Comparison of ENCODE assay signal across 12 cellular contexts in genomic region chr16:4327386-4327781, GRCh38. TPM values are rescaled to one million over a fixed set of nuclear protein-coding genes. Genes with fewer than 3 reads are reported as not detected.
A peak's percentile ranks its signal among the peaks of the same experiment; 100 is the strongest.
DNase-seq lines count a peak whose midpoint lies in the region; ATAC-seq, FAIRE-seq and TF ChIP-seq lines count a peak whose summit lies in the region.
"Had no signal": no experiment of that assay in that cellular context is flagged by ENCODE, and none has a peak within 500 bp of the region (broad histone marks: within the 10 kb centered on the region; RNA-seq: fewer than 3 reads in every experiment).

No MANE protein-coding gene starts in this region.

- H3K27me3 Mint-ChIP-seq in stimulated activated memory B cell treated with anti-CD40 and anti-IgM and Interleukin-4, amounts not matched to agents 10 μg/mL and 1 μg/mL and 100 μg/mL, for 72 hours, result peaks cover 20% of the 10 kb centered on the region
- H3K27me3 Mint-ChIP-seq: activated CD4-positive, alpha-beta memory T cell treated with anti-CD3 and anti-CD28 coated beads for 36 hours; stimulated activated naive CD8-positive, alpha-beta T cell treated with anti-CD3 and anti-CD28 coated beads, Interleukin-15, Interleukin-2, amounts not matched to agents 100 ng/mL and 50 ng/mL, for 24 hours had no signal

- peaks cover 7% of the 10 kb centered on the region for H3K4me1 ChIP-seq in GM12878 (ENCODE audit: control insufficient read depth, insufficient read depth, low read length)

- no TSS peak for BruUV-seq in GM12878 (replicated peaks; lab: Mats Ljungman, UMichigan)

- H3K9ac ChIP-seq in GM12878 (ENCODE audit: control insufficient read depth, insufficient read depth, low read length), result no peak overlapping the region

- intact Hi-C loops in GM12878 (cut with micrococcal nuclease; ENCODE audit: unreplicated experiment), result loop anchor here (5.0 kb wide), 1 partner anchor 55 kb away; the partner anchor contains the start of gene TFAP4

- H3K27ac Mint-ChIP-seq in stimulated activated memory B cell treated with anti-CD40 and anti-IgM and Interleukin-4, amounts not matched to agents 10 μg/mL and 1 μg/mL and 100 μg/mL, for 72 hours, result no peak overlapping the region
- H3K27ac Mint-ChIP-seq: activated CD4-positive, alpha-beta memory T cell treated with anti-CD3 and anti-CD28 coated beads for 36 hours; stimulated activated naive CD8-positive, alpha-beta T cell treated with anti-CD3 and anti-CD28 coated beads, Interleukin-15, Interleukin-2, amounts not matched to agents 100 ng/mL and 50 ng/mL, for 24 hours had no signal

- no peak for TF ChIP-seq EP300 in GM12878 (IDR thresholded peaks at IDR 0.05; ENCODE audit: borderline replicate concordance in 1 of 2, control insufficient read depth in 1 of 2, low read depth in 2 of 2, low read length in 2 of 2)

- CTCF ChIA-PET in GM12878 (lab: Yijun Ruan, JAX), result interaction anchor here (0.6 to 12.1 kb wide), 12 partner anchors 10 to 82 kb away, joined by 3 to 145 read pairs (median 4); partner anchors contain the start of gene PAM16

- no peaks in the 10 kb centered on the region for H4K20me1 ChIP-seq in GM12878 (ENCODE audit: control insufficient read depth, insufficient read depth)

- TF ChIP-seq POLR2A in GM12878 (IDR thresholded peaks at IDR 0.05; ENCODE audit: low read depth, low read length), result no peak

- no peaks in the 10 kb centered on the region for H3K9me3 ChIP-seq in GM12878 (replicated peaks; ENCODE audit: control insufficient read depth, insufficient read depth, low read length)
- H3K9me3 ChIP-seq: mucosa of descending colon had no signal

- H3K9me3 Mint-ChIP-seq in stimulated activated memory B cell treated with anti-CD40 and anti-IgM and Interleukin-4, amounts not matched to agents 10 μg/mL and 1 μg/mL and 100 μg/mL, for 72 hours, result no peaks in the 10 kb centered on the region
- H3K9me3 Mint-ChIP-seq: activated CD4-positive, alpha-beta memory T cell treated with anti-CD3 and anti-CD28 coated beads for 36 hours; stimulated activated naive CD8-positive, alpha-beta T cell treated with anti-CD3 and anti-CD28 coated beads, Interleukin-15, Interleukin-2, amounts not matched to agents 100 ng/mL and 50 ng/mL, for 24 hours had no signal

- WGBS in GM12878 (ENCODE audit: insufficient coverage, insufficient replicate concordance, low lambda C conversion rate, missing lambda C conversion rate), result 38% methylated on average over 10 of the region's 33 CpGs

- H3K4me3 Mint-ChIP-seq in stimulated activated memory B cell treated with anti-CD40 and anti-IgM and Interleukin-4, amounts not matched to agents 10 μg/mL and 1 μg/mL and 100 μg/mL, for 72 hours, result no peak overlapping the region
- H3K4me3 Mint-ChIP-seq: stimulated activated naive CD8-positive, alpha-beta T cell treated with anti-CD3 and anti-CD28 coated beads, Interleukin-15, Interleukin-2, amounts not matched to agents 100 ng/mL and 50 ng/mL, for 24 hours had no signal

- H3K4me1 Mint-ChIP-seq in stimulated activated memory B cell treated with anti-CD40 and anti-IgM and Interleukin-4, amounts not matched to agents 10 μg/mL and 1 μg/mL and 100 μg/mL, for 72 hours, result peaks cover 26% of the 10 kb centered on the region

- no peak for TF ChIP-seq RAD21 in GM12878 (IDR thresholded peaks at IDR 0.05; ENCODE audit: insufficient read depth, low read depth, low read length)

- no peak overlapping the region for H3K27ac ChIP-seq in GM12878 (ENCODE audit: control insufficient read depth, insufficient read depth)

- H3K27me3 ChIP-seq in H7 (ENCODE audit: control insufficient read depth, insufficient read depth, low read length), result no peaks in the 10 kb centered on the region
- H3K27me3 ChIP-seq in GM12878 (replicated peaks in 1 of 2; ENCODE audit: control insufficient read depth in 2 of 2, insufficient read depth in 2 of 2, low read length in 1 of 2), result no peaks in the 10 kb centered on the region

- SMC1A ChIA-PET in GM12878 (lab: Charles Lee; ENCODE audit: uncharacterized antibody, unreplicated experiment), result interaction anchor here (1.0 to 5.7 kb wide), 4 partner anchors 18 to 41 kb away, joined by 4 to 62 read pairs (median 4); no protein-coding TSS in a partner anchor

- RAD21 ChIA-PET in GM12878 (lab: Charles Lee; ENCODE audit: unreplicated experiment), result interaction anchor here (2.7 to 5.6 kb wide), 2 partner anchors 18 to 38 kb away, joined by 16 to 68 read pairs; no protein-coding TSS in a partner anchor

- DNase-seq in H7, result peak; percentile 89
- DNase-seq in GM12878 (ENCODE audit: low read depth, low spot score), result no peak
- peak; percentile 64 for DNase-seq in iPS-NIHi11 (ENCODE audit: low spot score)
- no peak for DNase-seq in NCI-H82 (lab: John Stamatoyannopoulos, UW)
- no peak for DNase-seq in NCI-H2171 treated with DMSO at 0.1 percent for 48 hours (lab: John Stamatoyannopoulos, UW)
- DNase-seq in HTR-8/SVneo (ENCODE audit: insufficient read length, low spot score), result no peak

- H3K4me2 ChIP-seq in GM12878 (ENCODE audit: control insufficient read depth, insufficient read depth), result peak overlapping the region; percentile 42; the same call in 1 of the 2 replicates

- no peak for FAIRE-seq in GM12878 (lab: Jason Lieb, UNC)
- no peak for FAIRE-seq in HTR-8/SVneo (lab: Jason Lieb, UNC)
- FAIRE-seq: D721Med had no signal

- H3K79me2 ChIP-seq in GM12878 (ENCODE audit: control insufficient read depth, insufficient read depth, low read length), result no peaks in the 10 kb centered on the region

- no peaks in the 10 kb centered on the region for H3K36me3 Mint-ChIP-seq in stimulated activated memory B cell treated with anti-CD40 and anti-IgM and Interleukin-4, amounts not matched to agents 10 μg/mL and 1 μg/mL and 100 μg/mL, for 72 hours
- H3K36me3 Mint-ChIP-seq: activated CD4-positive, alpha-beta memory T cell treated with anti-CD3 and anti-CD28 coated beads for 36 hours had no signal

- in situ Hi-C loops in GM12878 (cut with MboI), result no loop called here

- H3K4me3 ChIP-seq in H7 (ENCODE audit: insufficient read depth, low read depth, low read length) (peak overlapping the region; percentile 57), GM12878 (no peak overlapping the region)
- H3K4me3 ChIP-seq: mucosa of descending colon had no signal

- no peaks in the 10 kb centered on the region for H3K36me3 ChIP-seq in H7 (replicated peaks; ENCODE audit: control insufficient read depth, insufficient read depth, low read length)
- no peaks in the 10 kb centered on the region for H3K36me3 ChIP-seq in GM12878 (ENCODE audit: control insufficient read depth in 2 of 2, insufficient read depth in 2 of 2, low read length in 1 of 2)

- TF ChIP-seq CTCF in GM12878 (IDR thresholded peaks at IDR 0.05 in 2 of 3, conservative IDR thresholded peaks at IDR 0.05 in 1 of 3; ENCODE audit: control insufficient read depth in 2 of 3, extremely low read depth in 1 of 3, insufficient read depth in 1 of 3, low read depth in 3 of 3, low read length in 3 of 3), result no peak

- ATAC-seq in GM12878, result peak; percentile 6; the same call in 1 of the 3 replicates
- peak; percentile 2 for ATAC-seq in stimulated activated memory B cell treated with anti-CD40 and anti-IgM and Interleukin-4, amounts not matched to agents 10 μg/mL and 1 μg/mL and 100 μg/mL, for 72 hours
- ATAC-seq in GM18868 (IDR thresholded peaks at IDR 0.05; ENCODE audit: unreplicated experiment), result no peak

- H2AFZ ChIP-seq in GM12878 (ENCODE audit: control insufficient read depth, low read depth, low read length), result no peak overlapping the region

- POLR2A ChIA-PET in GM12878 (lab: Charles Lee), result no interaction called here

RNA-seq across cellular contexts. Expression of gene GLIS2, which starts 11.5 kb away (rescaled TPM):
- 1.5 and 2.7 TPM in 2 replicates for total RNA-seq in H7 (2014; rRNA removed; shearing (Covaris generic))
- total RNA-seq in GM12878 (2013; cell fraction: nucleolus; rRNA removed), result 1.1 and 1.2 TPM in 2 replicates
- total RNA-seq in GM12878 (2014; rRNA removed) (0.06 TPM in 1 of 2 replicates, not detected in the other), GM12878 (2014; rRNA removed; fragmentation: Illumina TruSeq; extraction: Trizol) (not detected in 2 replicates), GM12878 (2021) (0.51 and 0.61 TPM in 2 replicates)
- polyA plus RNA-seq in GM12878 (2011; ENCODE audit: low read depth), result 0.16 TPM
- polyA plus RNA-seq in GM12878 (2011; rRNA removed) (0.37 and 0.64 TPM in 2 replicates), GM12878 (2014; fragmentation: Illumina TruSeq; extraction: Trizol) (0.03 TPM in 1 of 2 replicates, not detected in the other), GM12878 (2014; fragmentation: Nextera tagmentation; extraction: Ambion mirVana) (not detected), GM12878 (2014; rRNA removed) (0.14 and 0.25 TPM in 2 replicates), GM12878 (2016; fragmentation: Nextera tagmentation; extraction: Ambion mirVana) (under 1 TPM in 1 of 2 experiments, not detected in 1; 0.21 TPM)
- 1.1 and 1.5 TPM in 2 replicates for polyA plus RNA-seq in GM12878 (2011; cell fraction: cytosol; rRNA removed)
- 5.1 and 6.2 TPM in 2 replicates for polyA plus RNA-seq in GM12878 (2011; cell fraction: nucleus; rRNA removed)
- polyA plus RNA-seq in GM12878 (2012), result 0.67 and 0.83 TPM in 2 replicates
- 0.88 and 2.1 TPM in 2 replicates for polyA minus RNA-seq in GM12878 (2011; rRNA and poly(A)+ RNA removed)
- 2.7 and 3.5 TPM in 2 replicates for polyA minus RNA-seq in GM12878 (2011; cell fraction: cytosol; rRNA and poly(A)+ RNA removed)
- polyA minus RNA-seq in GM12878 (2011; cell fraction: nucleus; rRNA and poly(A)+ RNA removed), result 0.73 and 1.6 TPM in 2 replicates

RNA-seq across cellular contexts. Expression of gene PAM16, which starts 23.7 kb away (rescaled TPM):
- 92.3 and 115 TPM in 2 replicates for total RNA-seq in H7 (2014; rRNA removed; shearing (Covaris generic))
- 21.2 and 24.9 TPM in 2 replicates for total RNA-seq in GM12878 (2013; cell fraction: nucleolus; rRNA removed)
- total RNA-seq in GM12878 (2014; rRNA removed) (50.2 and 55.4 TPM in 2 replicates), GM12878 (2014; rRNA removed; fragmentation: Illumina TruSeq; extraction: Trizol) (17.8 and 18.5 TPM in 2 replicates), GM12878 (2021) (54.9 and 61.6 TPM in 2 replicates)
- polyA plus RNA-seq in GM12878 (2011; ENCODE audit: low read depth), result 39.3 TPM
- polyA plus RNA-seq in GM12878 (2011; rRNA removed) (22.5 and 32.8 TPM in 2 replicates), GM12878 (2014; fragmentation: Illumina TruSeq; extraction: Trizol) (8.4 and 20.7 TPM in 2 replicates), GM12878 (2014; fragmentation: Nextera tagmentation; extraction: Ambion mirVana) (10 to 100 TPM; 20.8 to 48.1 TPM), GM12878 (2014; rRNA removed) (94.3 and 100 TPM in 2 replicates), GM12878 (2016; fragmentation: Nextera tagmentation; extraction: Ambion mirVana) (10 to 100 TPM; 72.8 to 78.7 TPM)
- polyA plus RNA-seq in GM12878 (2011; cell fraction: cytosol; rRNA removed), result 58.1 and 79.3 TPM in 2 replicates
- polyA plus RNA-seq in GM12878 (2011; cell fraction: nucleus; rRNA removed), result 47.2 and 67.5 TPM in 2 replicates
- 37.2 and 40.1 TPM in 2 replicates for polyA plus RNA-seq in GM12878 (2012)
- polyA minus RNA-seq in GM12878 (2011; rRNA and poly(A)+ RNA removed), result 8.5 and 14.6 TPM in 2 replicates
- 7.2 and 14.3 TPM in 2 replicates for polyA minus RNA-seq in GM12878 (2011; cell fraction: cytosol; rRNA and poly(A)+ RNA removed)
- polyA minus RNA-seq in GM12878 (2011; cell fraction: nucleus; rRNA and poly(A)+ RNA removed), result 5.3 and 10.8 TPM in 2 replicates

RNA-seq across cellular contexts. Expression of gene VASN, which starts 44.3 kb away (rescaled TPM):
- total RNA-seq in H7 (2014; rRNA removed; shearing (Covaris generic)), result 3.7 and 4.6 TPM in 2 replicates
- not detected in 2 replicates for total RNA-seq in GM12878 (2013; cell fraction: nucleolus; rRNA removed)
- total RNA-seq in GM12878 (2014; rRNA removed), result not detected in 2 replicates
- not detected in 2 replicates for total RNA-seq in GM12878 (2014; rRNA removed; fragmentation: Illumina TruSeq; extraction: Trizol)
- 0.10 TPM in 1 of 2 replicates, not detected in the other for total RNA-seq in GM12878 (2021)
- 0.08 TPM for polyA plus RNA-seq in GM12878 (2011; ENCODE audit: low read depth)
- polyA plus RNA-seq in GM12878 (2011; rRNA removed), result not detected in 2 replicates
- not detected in 2 replicates for polyA plus RNA-seq in GM12878 (2011; cell fraction: cytosol; rRNA removed)
- not detected in 2 replicates for polyA plus RNA-seq in GM12878 (2011; cell fraction: nucleus; rRNA removed)
- 0.24 and 0.27 TPM in 2 replicates for polyA plus RNA-seq in GM12878 (2012)
- not detected in 2 replicates for polyA plus RNA-seq in GM12878 (2014; fragmentation: Illumina TruSeq; extraction: Trizol)
- under 1 TPM in 1 of 2 experiments, not detected in 1; 0.02 TPM for polyA plus RNA-seq in GM12878 (2014; fragmentation: Nextera tagmentation; extraction: Ambion mirVana)
- not detected in 2 replicates for polyA plus RNA-seq in GM12878 (2014; rRNA removed)
- under 1 TPM; 0.18 to 0.19 TPM for polyA plus RNA-seq in GM12878 (2016; fragmentation: Nextera tagmentation; extraction: Ambion mirVana)
- not detected in 2 replicates for polyA minus RNA-seq in GM12878 (2011; rRNA and poly(A)+ RNA removed)
- polyA minus RNA-seq in GM12878 (2011; cell fraction: cytosol; rRNA and poly(A)+ RNA removed), result not detected in 2 replicates
- polyA minus RNA-seq in GM12878 (2011; cell fraction: nucleus; rRNA and poly(A)+ RNA removed), result not detected in 2 replicates

RNA-seq across cellular contexts. Expression of gene TFAP4, which starts 54.6 kb away (rescaled TPM):
- 34.7 and 45.0 TPM in 2 replicates for total RNA-seq in H7 (2014; rRNA removed; shearing (Covaris generic))
- total RNA-seq in GM12878 (2013; cell fraction: nucleolus; rRNA removed), result 10.7 and 12.2 TPM in 2 replicates
- 14.8 and 19.9 TPM in 2 replicates for total RNA-seq in GM12878 (2014; rRNA removed)
- total RNA-seq in GM12878 (2014; rRNA removed; fragmentation: Illumina TruSeq; extraction: Trizol), result 10.0 and 11.9 TPM in 2 replicates
- total RNA-seq in GM12878 (2021), result 25.2 and 26.0 TPM in 2 replicates
- polyA plus RNA-seq in GM12878 (2011; ENCODE audit: low read depth), result 3.7 TPM
- 3.0 and 9.8 TPM in 2 replicates for polyA plus RNA-seq in GM12878 (2011; rRNA removed)
- 6.1 and 10.7 TPM in 2 replicates for polyA plus RNA-seq in GM12878 (2011; cell fraction: cytosol; rRNA removed)
- polyA plus RNA-seq in GM12878 (2011; cell fraction: nucleus; rRNA removed), result 13.3 and 20.0 TPM in 2 replicates
- polyA plus RNA-seq in GM12878 (2012), result 9.6 and 10.1 TPM in 2 replicates
- polyA plus RNA-seq in GM12878 (2014; fragmentation: Illumina TruSeq; extraction: Trizol), result 2.8 and 7.0 TPM in 2 replicates
- polyA plus RNA-seq in GM12878 (2014; fragmentation: Nextera tagmentation; extraction: Ambion mirVana), result under 1 TPM; 0.14 to 0.27 TPM
- polyA plus RNA-seq in GM12878 (2014; rRNA removed), result 18.2 and 24.8 TPM in 2 replicates
- 1 to 10 TPM; 4.2 to 4.7 TPM for polyA plus RNA-seq in GM12878 (2016; fragmentation: Nextera tagmentation; extraction: Ambion mirVana)
- polyA minus RNA-seq in GM12878 (2011; rRNA and poly(A)+ RNA removed), result 19.7 and 30.8 TPM in 2 replicates
- polyA minus RNA-seq in GM12878 (2011; cell fraction: cytosol; rRNA and poly(A)+ RNA removed), result 9.9 and 13.9 TPM in 2 replicates
- polyA minus RNA-seq in GM12878 (2011; cell fraction: nucleus; rRNA and poly(A)+ RNA removed), result 6.2 and 10.3 TPM in 2 replicates

Comparison
In these comparisons a context has a peak if more than half of its experiments do, and no peak if none do; other contexts are left out.
1. DNase-seq: peak in H7 (single experiment) and iPS-NIHi11 (single experiment); none in GM12878 (single experiment), NCI-H82 (single experiment), NCI-H2171 treated with DMSO at 0.1 percent for 48 hours (single experiment) and HTR-8/SVneo (single experiment).